10 cellular contexts compared by ENCODE assay signal in the genomic region with DNA sequence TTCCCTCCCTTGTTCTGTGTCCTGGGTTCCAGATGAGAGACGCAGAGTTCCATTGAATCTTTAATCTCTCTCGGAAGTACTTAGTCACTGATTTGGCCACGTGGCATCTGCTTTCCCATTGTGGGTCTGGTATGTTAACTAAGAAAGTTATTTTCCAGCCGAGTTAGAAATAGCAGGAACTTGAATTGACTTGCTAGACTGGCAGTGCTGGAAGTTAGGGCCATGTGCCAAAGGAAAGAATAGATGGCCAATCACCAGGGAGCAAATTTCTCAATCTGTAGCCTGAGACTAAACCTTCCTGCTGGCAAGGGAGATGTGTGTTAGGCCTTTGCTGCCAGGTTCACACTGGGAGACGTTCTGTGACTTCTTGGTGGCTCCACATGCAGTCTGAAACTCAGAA. TPM values are rescaled to one million over a fixed set of nuclear protein-coding genes. Genes with fewer than 3 reads are reported as not detected.
DNase-seq lines count a peak whose midpoint lies in the region; ATAC-seq and TF ChIP-seq lines count a peak whose summit lies in the region.
"Had no signal": no experiment of that assay in that cellular context is flagged by ENCODE, and none has a peak within 500 bp of the region (broad histone marks: within the 10 kb centered on the region; RNA-seq: fewer than 3 reads in every experiment).

No MANE protein-coding gene starts in this region.

- no peak overlapping the region for H3K4me3 ChIP-seq in duodenal mucosa (ENCODE audit: low read depth in 1 of 2, low read length in 2 of 2)
- H3K4me3 ChIP-seq in left lung: no peak overlapping the region

- intact Hi-C loops in left lung (cut with DNase I): no loop called here

- no peaks in the 10 kb centered on the region for H3K9me3 ChIP-seq in duodenal mucosa (ENCODE audit: control insufficient read depth in 1 of 2, low read length in 2 of 2)
- no peaks in the 10 kb centered on the region for H3K9me3 ChIP-seq in left lung

- no peak overlapping the region for H3K9ac ChIP-seq in duodenal mucosa (ENCODE audit: low read depth in 1 of 2, low read length in 2 of 2)

- DNase-seq in NCI-H446 (lab: John Stamatoyannopoulos, UW) (peak; percentile 38 to 89), left lung (no peak), superior temporal gyrus (ENCODE audit: extremely low spot score) (peak; percentile 22), COR-L47 (lab: John Stamatoyannopoulos, UW) (no peak)
- no peak for DNase-seq in activated CD4-positive, CD25-positive, alpha-beta regulatory T cell (lab: John Stamatoyannopoulos, UW)
- DNase-seq in activated CD4-positive, alpha-beta T cell treated with anti-CD3 and anti-CD28 coated beads, Interleukin-2, amount 50 U/mL, for 4 hours: no peak
- DNase-seq: cortex of kidney, NCI-H1436 treated with DMSO at 0.1 percent for 48 hours had no signal

- H3K27ac ChIP-seq in duodenal mucosa (ENCODE audit: low read depth, low read length): peak overlapping the region; percentile 39
- H3K27ac ChIP-seq in left lung: peak overlapping the region; percentile 61 to 83

- no peaks in the 10 kb centered on the region for H3K27me3 ChIP-seq in duodenal mucosa (ENCODE audit: control insufficient read depth in 1 of 2, insufficient read depth in 2 of 2, low read length in 2 of 2)
- H3K27me3 ChIP-seq in left lung: no peaks in the 10 kb centered on the region

- no peak for TF ChIP-seq CTCF in left lung (IDR thresholded peaks at IDR 0.05)

- H3K4me1 ChIP-seq in duodenal mucosa (ENCODE audit: control insufficient read depth in 1 of 2, insufficient read depth in 2 of 2, low read length in 2 of 2): peaks cover 32 to 36% of the 10 kb centered on the region in 2 donors
- H3K4me1 ChIP-seq in left lung: peaks cover 0 to 25% of the 10 kb centered on the region in 2 donors

- H3K36me3 ChIP-seq in duodenal mucosa (ENCODE audit: control insufficient read depth in 1 of 2, insufficient read depth in 2 of 2, low read length in 2 of 2): peaks cover 13 to 26% of the 10 kb centered on the region in 2 donors
- peaks cover 0 to 50% of the 10 kb centered on the region in 2 donors for H3K36me3 ChIP-seq in left lung

- ATAC-seq in left lung (peak; percentile 77), GM21576 (IDR thresholded peaks at IDR 0.05; ENCODE audit: unreplicated experiment) (no peak)

RNA-seq across cellular contexts. Expression of a gene that starts 24.2 kb away (rescaled TPM):
- 1 to 10 TPM in 1 of 2 donors, under 1 TPM in 1; 0.79 to 4.9 TPM for total RNA-seq in left lung

Comparison
In these comparisons a context has a peak if more than half of its experiments do, and no peak if none do; other contexts are left out.
1. DNase-seq: peak in NCI-H446 (2 of 2) and superior temporal gyrus (single experiment); none in left lung (0 of 2), COR-L47 (single experiment), activated CD4-positive, CD25-positive, alpha-beta regulatory T cell (0 of 4) and activated CD4-positive, alpha-beta T cell treated with anti-CD3 and anti-CD28 coated beads, Interleukin-2, amount 50 U/mL, for 4 hours (0 of 2).